In the genomic region with DNA sequence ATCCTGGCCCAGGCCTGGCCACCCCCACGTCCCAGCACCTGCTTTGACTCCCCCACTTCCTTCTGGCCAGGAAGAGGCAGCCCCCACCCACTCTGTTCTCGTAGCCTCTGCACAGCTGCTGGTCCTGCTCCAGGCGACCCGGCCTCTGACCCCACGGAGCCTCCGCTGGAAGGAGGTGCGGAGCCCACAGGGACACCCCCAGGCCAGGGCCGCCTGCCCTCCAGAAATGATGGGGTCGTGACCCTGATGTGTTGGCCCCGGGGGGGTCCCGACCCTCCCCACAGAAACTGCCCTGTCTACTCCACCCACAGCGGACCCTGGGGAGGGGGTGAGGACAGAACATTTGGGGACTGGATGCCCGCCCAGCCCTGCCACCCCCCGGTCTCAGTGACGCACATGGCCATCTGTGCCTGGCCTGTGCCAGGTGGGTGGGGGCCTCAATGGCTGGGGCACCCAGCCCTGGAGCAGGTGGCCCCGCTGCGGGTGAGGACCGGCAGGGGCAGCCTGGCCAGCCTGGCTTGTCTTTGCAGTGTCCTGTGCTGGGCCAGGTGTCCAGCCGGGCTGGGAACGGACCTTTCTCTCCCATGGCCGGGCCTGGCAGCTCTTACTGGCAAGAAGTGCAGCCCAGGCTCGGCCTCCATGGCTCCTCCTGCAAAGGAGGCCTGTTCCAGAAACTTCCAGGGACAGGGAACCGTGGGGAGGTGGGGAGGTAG, we compare ENCODE assay signal across 12 cellular contexts.
DNase-seq lines count a peak whose midpoint lies in the region; ATAC-seq and TF ChIP-seq lines count a peak whose summit lies in the region.
"Had no signal": no experiment of that assay in that cellular context is flagged by ENCODE, and none has a peak within 500 bp of the region (broad histone marks: within the 10 kb centered on the region; RNA-seq: fewer than 3 reads in every experiment).

No MANE protein-coding gene starts in this region.

- H3K9me3 ChIP-seq in muscle layer of colon (ENCODE audit: low read length), result no peaks in the 10 kb centered on the region
- H3K9me3 ChIP-seq in thymus (ENCODE audit: control insufficient read depth), result no peaks in the 10 kb centered on the region

- H3K27me3 ChIP-seq in muscle layer of colon (ENCODE audit: control insufficient read depth in 1 of 2, insufficient read depth in 2 of 2, low read length in 2 of 2) (no peaks in the 10 kb centered on the region), thymus (ENCODE audit: control insufficient read depth, insufficient read depth) (no peaks in the 10 kb centered on the region)
- H3K27me3 ChIP-seq: foreskin keratinocyte had no signal

- H3K4me1 Mint-ChIP-seq in CD14-positive monocyte, result peaks cover 4% of the 10 kb centered on the region

- H3K36me3 ChIP-seq in muscle layer of colon (ENCODE audit: insufficient read depth, low read length), result peaks cover 8% of the 10 kb centered on the region
- peaks cover under 1% of the 10 kb centered on the region for H3K36me3 ChIP-seq in thymus (ENCODE audit: control insufficient read depth, insufficient read depth)

- peaks cover 0 to under 1% (median 0%) of the 10 kb centered on the region in 7 donors for H3K9me3 Mint-ChIP-seq in CD14-positive monocyte

- H3K4me1 ChIP-seq in muscle layer of colon (ENCODE audit: insufficient read depth, low read length) (peaks cover 44% of the 10 kb centered on the region), thymus (ENCODE audit: control insufficient read depth, insufficient read depth, low read length) (peaks cover 16% of the 10 kb centered on the region)
- H3K4me1 ChIP-seq: foreskin keratinocyte had no signal

- H3K4me3 Mint-ChIP-seq in CD14-positive monocyte, result no peak overlapping the region

- ATAC-seq in HG03108 (IDR thresholded peaks at IDR 0.05; ENCODE audit: unreplicated experiment), result no peak
- ATAC-seq in HG02678 (IDR thresholded peaks at IDR 0.05; ENCODE audit: unreplicated experiment), result no peak
- ATAC-seq: foreskin keratinocyte had no signal

- H3K27ac Mint-ChIP-seq in CD14-positive monocyte, result no peak overlapping the region

- peaks cover 12 to 50% (median 25%) of the 10 kb centered on the region in 3 donors for H3K27me3 Mint-ChIP-seq in CD14-positive monocyte (ENCODE audit: low read depth in 3 of 3)

- peak; percentile 91 for DNase-seq in DMS 273 (lab: John Stamatoyannopoulos, UW; ENCODE audit: unreplicated experiment)
- DNase-seq in DMS 273 treated with DMSO at 0.1 percent for 48 hours (lab: John Stamatoyannopoulos, UW), result no peak
- peak; percentile 96 for DNase-seq in cerebellar cortex (ENCODE audit: low spot score)
- DNase-seq in CD14-positive monocyte (ENCODE audit: low spot score), result no peak
- DNase-seq: 8988T, foreskin keratinocyte, NCI-H1436, SIG-M5 had no signal

- 78% methylated on average over 23 of the region's 23 CpGs for WGBS in thymus

- H3K9ac ChIP-seq in muscle layer of colon (ENCODE audit: low read length), result no peak overlapping the region

- intact Hi-C loops in CD14-positive monocyte (cut with micrococcal nuclease), result loop anchor here (5.0 to 10.0 kb wide), 2 partner anchors 115 to 118 kb away; partner anchors contain the start of gene FAAP20 (in 1 of the 2)

- TF ChIP-seq CTCF in CD14-positive monocyte (IDR thresholded peaks at IDR 0.05), result no peak

- no peak overlapping the region for H3K4me3 ChIP-seq in muscle layer of colon (ENCODE audit: low read depth in 1 of 2, low read length in 2 of 2)
- no peak overlapping the region for H3K4me3 ChIP-seq in thymus (ENCODE audit: low read length)

- H3K27ac ChIP-seq in muscle layer of colon (ENCODE audit: low read depth, low read length) (peak overlapping the region; percentile 86), thymus (ENCODE audit: low read depth) (peak overlapping the region; percentile 61)
- H3K27ac ChIP-seq: foreskin keratinocyte had no signal

- peaks cover 18 to 19% of the 10 kb centered on the region in 2 donors for H3K36me3 Mint-ChIP-seq in CD14-positive monocyte

Comparison
In these comparisons a context has a peak if more than half of its experiments do, and no peak if none do; other contexts are left out.
1. DNase-seq: peak in DMS 273 (single experiment) and cerebellar cortex (single experiment); none in DMS 273 treated with DMSO at 0.1 percent for 48 hours (single experiment) and CD14-positive monocyte (single experiment).